8 cellular contexts compared by ENCODE assay signal in the genomic region with DNA sequence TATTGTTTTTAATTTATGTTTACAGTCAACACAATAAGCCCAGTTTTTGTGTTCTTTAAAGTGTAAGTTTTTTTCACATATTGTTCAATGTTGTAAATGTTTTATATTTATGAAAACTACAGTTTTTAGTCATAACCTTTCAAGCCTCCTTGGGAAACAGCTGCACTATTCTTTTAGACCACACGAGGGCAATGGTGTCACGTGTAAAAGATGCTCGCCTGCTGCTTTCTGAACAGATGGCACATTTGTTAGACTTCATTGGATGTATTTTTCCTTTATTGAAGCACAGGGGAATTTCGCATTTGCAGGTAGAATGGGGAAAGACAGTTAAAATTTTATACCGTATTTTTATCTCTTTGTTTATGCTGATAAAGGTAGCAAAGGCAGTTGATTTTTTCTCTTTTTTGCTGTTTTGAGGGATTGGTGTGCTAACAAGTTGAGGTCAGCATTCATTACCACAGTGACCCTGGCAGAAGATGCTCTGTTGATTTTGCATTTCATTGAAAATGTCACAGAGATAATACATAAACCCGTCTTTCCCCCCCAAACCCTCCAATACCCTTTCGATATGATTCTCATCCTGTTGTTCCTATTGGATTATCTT. TPM values are rescaled to one million over a fixed set of nuclear protein-coding genes. Genes with fewer than 3 reads are reported as not detected.
DNase-seq lines count a peak whose midpoint lies in the region; ATAC-seq and TF ChIP-seq lines count a peak whose summit lies in the region.

No MANE protein-coding gene starts in this region.

- peaks cover 0 to 9% (median 0%) of the 10 kb centered on the region in 45 donors for H3K27me3 ChIP-seq in dorsolateral prefrontal cortex

- H3K4me3 ChIP-seq in HEK293 (ENCODE audit: low read depth, low read length) (no peak overlapping the region), dorsolateral prefrontal cortex (peak overlapping the region in 33 of 59 donors; percentile 5 to 67 (median 29))

- no peaks in the 10 kb centered on the region for H3K9me3 Mint-ChIP-seq in memory B cell

- H3K4me1 Mint-ChIP-seq in memory B cell: peaks cover 11% of the 10 kb centered on the region

- CTCF ChIA-PET in HEK293 (lab: Yijun Ruan, JAX): interaction anchor here (0.6 to 2.5 kb wide), 11 partner anchors 15 to 1010 kb away, joined by 3 to 27 read pairs (median 3); no protein-coding TSS in a partner anchor

- H3K27ac ChIP-seq in HEK293 (ENCODE audit: extremely low read depth, low read depth, low read length) (no peak overlapping the region), dorsolateral prefrontal cortex (peak overlapping the region in 24 of 59 donors; percentile 3 to 89 (median 69))

- H3K4me3 Mint-ChIP-seq in memory B cell: no peak overlapping the region

- TF ChIP-seq CTCF in HEK293 (tag by site-specific recombination; IDR thresholded peaks at IDR 0.05) (peak; percentile 66), dorsolateral prefrontal cortex (IDR thresholded peaks at IDR 0.05 in 54 of 56, conservative IDR thresholded peaks at IDR 0.05 in 2 of 56; ENCODE audit: low read depth in 1 of 56, partially characterized antibody in 56 of 56) (peak; percentile 83 to 98 (median 94))

- H3K27ac Mint-ChIP-seq in memory B cell: no peak overlapping the region

- no peaks in the 10 kb centered on the region for H3K4me1 ChIP-seq in HEK293 (ENCODE audit: control insufficient read depth, insufficient read depth, low read length)

- no peaks in the 10 kb centered on the region for H3K36me3 ChIP-seq in HEK293 (ENCODE audit: control insufficient read depth in 2 of 2, insufficient read depth in 1 of 2, low read length in 2 of 2)

- peak; percentile 28 for ATAC-seq in memory B cell (ENCODE audit: low read depth)

- intact Hi-C loops in dorsolateral prefrontal cortex (cut with DNase I): no loop called here

- H3K27me3 Mint-ChIP-seq in memory B cell: peaks cover 13% of the 10 kb centered on the region

- peak; percentile 2 for DNase-seq in DMS153 (lab: John Stamatoyannopoulos, UW)
- no peak for DNase-seq in DMS153 treated with DMSO at 0.1 percent for 48 hours (lab: John Stamatoyannopoulos, UW; ENCODE audit: unreplicated experiment)
- DNase-seq in NCI-H2171 treated with DMSO at 0.1 percent for 48 hours (lab: John Stamatoyannopoulos, UW): peak; percentile 67
- peak; percentile 68 to 75 for DNase-seq in activated CD4-positive, alpha-beta T cell treated with anti-CD3 and anti-CD28 coated beads, Interleukin-2, amount 50 U/mL, for 48 hours
- peak in 8 of 10 donors; percentile 43 to 79 (median 65) for DNase-seq in dorsolateral prefrontal cortex
- DNase-seq in memory B cell (ENCODE audit: low spot score in 2 of 2): peak; percentile 65 to 70
- DNase-seq in stimulated activated CD8-positive, alpha-beta memory T cell treated with anti-CD3 and anti-CD28 coated beads, Interleukin-4, amount 100 ng/mL, for 48 hours: peak; percentile 79

- H3K36me3 Mint-ChIP-seq in memory B cell: no peaks in the 10 kb centered on the region

- H3K9me3 ChIP-seq in HEK293 (ENCODE audit: control insufficient read depth, insufficient read depth, low read depth, low read length): no peaks in the 10 kb centered on the region

- POLR2A ChIA-PET in HEK293 (lab: Yijun Ruan, JAX): no interaction called here

TF ChIP-seq in HEK293, 187 proteins besides CTCF, POLR2A, EP300 and RAD21:
- TF ChIP-seq ZNF658 (tag by site-specific recombination; IDR thresholded peaks at IDR 0.05) (no peak), ZNF654 (tag by site-specific recombination; IDR thresholded peaks at IDR 0.05; ENCODE audit: low read depth) (peak; percentile 75)

RNA-seq across cellular contexts. Expression of a gene that starts 59.0 kb away (rescaled TPM):
- total RNA-seq in dorsolateral prefrontal cortex: 10 to 100 TPM; 35.8 to 90.1 (median 67.1) TPM
